Comparison of ENCODE assay signal across 1 cellular context in genomic region chr7:47318395-47319182, GRCh38.
TF ChIP-seq lines count a peak whose summit lies in the region.

No MANE protein-coding gene starts in this region.

TF ChIP-seq in H1, 55 proteins besides CTCF, POLR2A, EP300 and RAD21 (continued from another document):
- no peak for TF ChIP-seq CHD7 (IDR thresholded peaks at IDR 0.05; ENCODE audit: insufficient replicate concordance, low read length)
- no peak for TF ChIP-seq RNF2 (IDR thresholded peaks at IDR 0.05; ENCODE audit: borderline replicate concordance, low read depth, low read length, missing control alignments, poor library complexity, severe bottlenecking)
